1 cellular context compared by ENCODE assay signal in the genomic region with DNA sequence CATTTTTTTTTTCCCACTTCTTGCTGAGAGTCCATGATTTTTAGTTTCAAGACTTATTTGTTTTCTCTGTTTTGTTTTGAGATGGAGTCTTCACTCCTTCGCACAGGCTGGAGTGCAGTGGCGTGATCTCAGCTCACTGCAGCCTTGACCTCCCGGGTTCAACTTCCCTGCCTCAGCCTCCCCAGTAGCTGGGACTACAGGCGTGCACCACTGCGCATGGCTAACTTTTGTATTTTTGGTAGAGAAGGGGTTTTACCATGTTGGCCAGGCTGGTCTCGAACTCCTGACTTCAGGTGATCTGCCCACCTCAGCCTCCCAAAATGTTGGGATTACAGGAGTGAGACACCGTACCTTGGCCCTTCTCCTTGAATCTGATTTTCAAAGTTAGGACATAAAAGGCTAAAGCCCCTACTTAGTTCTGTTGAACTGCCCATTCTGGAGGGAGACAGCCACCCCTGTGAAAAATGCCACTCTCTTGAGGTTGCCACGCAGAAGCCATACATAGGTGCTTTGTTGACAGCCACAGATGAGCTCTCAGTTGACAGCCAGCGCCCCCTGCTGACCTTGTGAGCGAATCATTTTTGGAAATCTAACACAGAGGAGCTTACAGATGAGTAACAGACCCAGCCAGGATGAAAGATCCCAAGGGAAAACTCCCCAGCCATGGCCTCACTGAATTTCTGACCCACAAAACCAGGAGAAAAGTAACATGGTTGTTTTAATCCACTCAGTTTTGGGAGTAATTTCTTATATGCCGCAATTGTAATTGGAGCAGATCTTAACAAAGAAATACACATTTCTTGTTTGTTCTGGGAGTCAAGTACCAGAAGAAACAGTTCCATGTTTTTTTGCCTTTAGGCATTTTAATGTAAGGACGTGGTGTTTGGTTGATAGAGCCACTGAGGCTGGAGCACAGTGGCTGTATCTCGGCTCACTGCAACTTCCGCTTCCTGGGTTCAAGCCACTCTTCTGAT.
TF ChIP-seq lines count a peak whose summit lies in the region.

No MANE protein-coding gene starts in this region.

TF ChIP-seq in HEK293, 187 proteins besides CTCF, POLR2A, EP300 and RAD21 (continued from another document and continues in another):
- TF ChIP-seq ZNF561 (tag by site-specific recombination; IDR thresholded peaks at IDR 0.05; ENCODE audit: borderline replicate concordance) (peak; percentile 22; the same call in 1 of the 2 replicates), ZNF610 (tag by site-specific recombination; IDR thresholded peaks at IDR 0.05; ENCODE audit: borderline replicate concordance) (no peak), ZNF23 (tag by site-specific recombination; IDR thresholded peaks at IDR 0.05; ENCODE audit: borderline replicate concordance) (no peak), GLI4 (tag by site-specific recombination; IDR thresholded peaks at IDR 0.05) (no peak), ZNF24 (tag by site-specific recombination; IDR thresholded peaks at IDR 0.05) (no peak), GLI2 (tag by site-specific recombination; IDR thresholded peaks at IDR 0.05; ENCODE audit: borderline replicate concordance, low read depth) (no peak), ZBTB44 (tag by site-specific recombination; IDR thresholded peaks at IDR 0.05) (no peak), ZNF394 (tag by site-specific recombination; IDR thresholded peaks at IDR 0.05; ENCODE audit: borderline replicate concordance) (0 out of 2 replicates have a peak, but pooled peaks have one; percentile 22), ZNF660 (tag by site-specific recombination; IDR thresholded peaks at IDR 0.05) (peak; percentile 76), ZNF837 (tag by site-specific recombination; IDR thresholded peaks at IDR 0.05) (no peak), ZNF184 (tag by site-specific recombination; IDR thresholded peaks at IDR 0.05) (no peak), ZNF623 (tag by site-specific recombination; IDR thresholded peaks at IDR 0.05) (no peak), ZNF155 (tag by site-specific recombination; IDR thresholded peaks at IDR 0.05) (no peak), ZNF521 (tag by site-specific recombination; IDR thresholded peaks at IDR 0.05) (no peak), ZNF692 (tag by site-specific recombination; IDR thresholded peaks at IDR 0.05) (0 out of 2 replicates have a peak, but pooled peaks have one; percentile 30), ZNF391 (tag by site-specific recombination; IDR thresholded peaks at IDR 0.05; ENCODE audit: borderline replicate concordance, low read depth) (no peak), ZNF140 (tag by site-specific recombination; IDR thresholded peaks at IDR 0.05) (no peak), ZFP37 (tag by site-specific recombination; IDR thresholded peaks at IDR 0.05) (no peak), ZBTB49 (tag by site-specific recombination; IDR thresholded peaks at IDR 0.05; ENCODE audit: low read depth) (no peak), KLF8 (tag by site-specific recombination; IDR thresholded peaks at IDR 0.05) (no peak), ZNF2 (tag by site-specific recombination; IDR thresholded peaks at IDR 0.05) (0 out of 2 replicates have a peak, but pooled peaks have one; percentile 27), SP3 (tag by site-specific recombination; IDR thresholded peaks at IDR 0.05) (no peak), ZNF335 (tag by site-specific recombination; conservative IDR thresholded peaks at IDR 0.05) (peak; percentile 65), ZNF629 (tag by site-specific recombination; IDR thresholded peaks at IDR 0.05) (peak; percentile 10; the same call in 1 of the 2 replicates), ZNF670 (tag by site-specific recombination; IDR thresholded peaks at IDR 0.05; ENCODE audit: low read depth) (no peak), ZNF473 (tag by site-specific recombination; IDR thresholded peaks at IDR 0.05) (no peak), ZNF768 (tag by site-specific recombination; IDR thresholded peaks at IDR 0.05) (no peak), PRDM1 (tag by site-specific recombination; IDR thresholded peaks at IDR 0.05) (no peak), ZNF654 (tag by site-specific recombination; IDR thresholded peaks at IDR 0.05; ENCODE audit: low read depth) (peak; percentile 97), ZNF354C (tag by site-specific recombination; IDR thresholded peaks at IDR 0.05; ENCODE audit: borderline replicate concordance, low read depth) (no peak), ZNF544 (tag by site-specific recombination; IDR thresholded peaks at IDR 0.05) (no peak), ZSCAN30 (tag by site-specific recombination; IDR thresholded peaks at IDR 0.05) (0 out of 2 replicates have a peak, but pooled peaks have one; percentile 47)
- TF ChIP-seq, protein P1, sequence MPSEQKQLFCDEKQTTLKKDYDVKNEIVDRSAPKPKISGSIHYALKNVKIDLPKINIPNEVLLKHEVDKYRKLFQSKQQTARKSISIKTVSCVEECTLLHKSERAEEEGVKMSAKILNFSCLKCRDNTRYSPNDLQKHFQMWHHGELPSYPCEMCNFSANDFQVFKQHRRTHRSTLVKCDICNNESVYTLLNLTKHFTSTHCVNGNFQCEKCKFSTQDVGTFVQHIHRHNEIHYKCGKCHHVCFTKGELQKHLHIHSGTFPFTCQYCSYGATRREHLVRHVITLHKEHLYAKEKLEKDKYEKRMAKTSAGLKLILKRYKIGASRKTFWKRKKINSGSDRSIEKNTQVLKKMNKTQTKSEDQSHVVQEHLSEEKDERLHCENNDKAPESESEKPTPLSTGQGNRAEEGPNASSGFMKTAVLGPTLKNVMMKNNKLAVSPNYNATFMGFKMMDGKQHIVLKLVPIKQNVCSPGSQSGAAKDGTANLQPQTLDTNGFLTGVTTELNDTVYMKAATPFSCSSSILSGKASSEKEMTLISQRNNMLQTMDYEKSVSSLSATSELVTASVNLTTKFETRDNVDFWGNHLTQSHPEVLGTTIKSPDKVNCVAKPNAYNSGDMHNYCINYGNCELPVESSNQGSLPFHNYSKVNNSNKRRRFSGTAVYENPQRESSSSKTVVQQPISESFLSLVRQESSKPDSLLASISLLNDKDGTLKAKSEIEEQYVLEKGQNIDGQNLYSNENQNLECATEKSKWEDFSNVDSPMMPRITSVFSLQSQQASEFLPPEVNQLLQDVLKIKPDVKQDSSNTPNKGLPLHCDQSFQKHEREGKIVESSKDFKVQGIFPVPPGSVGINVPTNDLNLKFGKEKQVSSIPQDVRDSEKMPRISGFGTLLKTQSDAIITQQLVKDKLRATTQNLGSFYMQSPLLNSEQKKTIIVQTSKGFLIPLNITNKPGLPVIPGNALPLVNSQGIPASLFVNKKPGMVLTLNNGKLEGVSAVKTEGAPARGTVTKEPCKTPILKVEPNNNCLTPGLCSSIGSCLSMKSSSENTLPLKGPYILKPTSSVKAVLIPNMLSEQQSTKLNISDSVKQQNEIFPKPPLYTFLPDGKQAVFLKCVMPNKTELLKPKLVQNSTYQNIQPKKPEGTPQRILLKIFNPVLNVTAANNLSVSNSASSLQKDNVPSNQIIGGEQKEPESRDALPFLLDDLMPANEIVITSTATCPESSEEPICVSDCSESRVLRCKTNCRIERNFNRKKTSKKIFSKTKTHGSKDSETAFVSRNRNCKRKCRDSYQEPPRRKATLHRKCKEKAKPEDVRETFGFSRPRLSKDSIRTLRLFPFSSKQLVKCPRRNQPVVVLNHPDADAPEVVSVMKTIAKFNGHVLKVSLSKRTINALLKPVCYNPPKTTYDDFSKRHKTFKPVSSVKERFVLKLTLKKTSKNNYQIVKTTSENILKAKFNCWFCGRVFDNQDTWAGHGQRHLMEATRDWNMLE (tag by site-specific recombination; conservative IDR thresholded peaks at IDR 0.05; ENCODE audit: low read depth) = no peak
- TF ChIP-seq, protein P2, sequence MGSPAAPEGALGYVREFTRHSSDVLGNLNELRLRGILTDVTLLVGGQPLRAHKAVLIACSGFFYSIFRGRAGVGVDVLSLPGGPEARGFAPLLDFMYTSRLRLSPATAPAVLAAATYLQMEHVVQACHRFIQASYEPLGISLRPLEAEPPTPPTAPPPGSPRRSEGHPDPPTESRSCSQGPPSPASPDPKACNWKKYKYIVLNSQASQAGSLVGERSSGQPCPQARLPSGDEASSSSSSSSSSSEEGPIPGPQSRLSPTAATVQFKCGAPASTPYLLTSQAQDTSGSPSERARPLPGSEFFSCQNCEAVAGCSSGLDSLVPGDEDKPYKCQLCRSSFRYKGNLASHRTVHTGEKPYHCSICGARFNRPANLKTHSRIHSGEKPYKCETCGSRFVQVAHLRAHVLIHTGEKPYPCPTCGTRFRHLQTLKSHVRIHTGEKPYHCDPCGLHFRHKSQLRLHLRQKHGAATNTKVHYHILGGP (tag by site-specific recombination; IDR thresholded peaks at IDR 0.05) = no peak
- TF ChIP-seq, protein P3, sequence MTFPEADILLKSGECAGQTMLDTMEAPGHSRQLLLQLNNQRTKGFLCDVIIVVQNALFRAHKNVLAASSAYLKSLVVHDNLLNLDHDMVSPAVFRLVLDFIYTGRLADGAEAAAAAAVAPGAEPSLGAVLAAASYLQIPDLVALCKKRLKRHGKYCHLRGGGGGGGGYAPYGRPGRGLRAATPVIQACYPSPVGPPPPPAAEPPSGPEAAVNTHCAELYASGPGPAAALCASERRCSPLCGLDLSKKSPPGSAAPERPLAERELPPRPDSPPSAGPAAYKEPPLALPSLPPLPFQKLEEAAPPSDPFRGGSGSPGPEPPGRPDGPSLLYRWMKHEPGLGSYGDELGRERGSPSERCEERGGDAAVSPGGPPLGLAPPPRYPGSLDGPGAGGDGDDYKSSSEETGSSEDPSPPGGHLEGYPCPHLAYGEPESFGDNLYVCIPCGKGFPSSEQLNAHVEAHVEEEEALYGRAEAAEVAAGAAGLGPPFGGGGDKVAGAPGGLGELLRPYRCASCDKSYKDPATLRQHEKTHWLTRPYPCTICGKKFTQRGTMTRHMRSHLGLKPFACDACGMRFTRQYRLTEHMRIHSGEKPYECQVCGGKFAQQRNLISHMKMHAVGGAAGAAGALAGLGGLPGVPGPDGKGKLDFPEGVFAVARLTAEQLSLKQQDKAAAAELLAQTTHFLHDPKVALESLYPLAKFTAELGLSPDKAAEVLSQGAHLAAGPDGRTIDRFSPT (tag by site-specific recombination; IDR thresholded peaks at IDR 0.05) = 0 out of 2 replicates have a peak, but pooled peaks have one; percentile 32
- TF ChIP-seq, protein P4, sequence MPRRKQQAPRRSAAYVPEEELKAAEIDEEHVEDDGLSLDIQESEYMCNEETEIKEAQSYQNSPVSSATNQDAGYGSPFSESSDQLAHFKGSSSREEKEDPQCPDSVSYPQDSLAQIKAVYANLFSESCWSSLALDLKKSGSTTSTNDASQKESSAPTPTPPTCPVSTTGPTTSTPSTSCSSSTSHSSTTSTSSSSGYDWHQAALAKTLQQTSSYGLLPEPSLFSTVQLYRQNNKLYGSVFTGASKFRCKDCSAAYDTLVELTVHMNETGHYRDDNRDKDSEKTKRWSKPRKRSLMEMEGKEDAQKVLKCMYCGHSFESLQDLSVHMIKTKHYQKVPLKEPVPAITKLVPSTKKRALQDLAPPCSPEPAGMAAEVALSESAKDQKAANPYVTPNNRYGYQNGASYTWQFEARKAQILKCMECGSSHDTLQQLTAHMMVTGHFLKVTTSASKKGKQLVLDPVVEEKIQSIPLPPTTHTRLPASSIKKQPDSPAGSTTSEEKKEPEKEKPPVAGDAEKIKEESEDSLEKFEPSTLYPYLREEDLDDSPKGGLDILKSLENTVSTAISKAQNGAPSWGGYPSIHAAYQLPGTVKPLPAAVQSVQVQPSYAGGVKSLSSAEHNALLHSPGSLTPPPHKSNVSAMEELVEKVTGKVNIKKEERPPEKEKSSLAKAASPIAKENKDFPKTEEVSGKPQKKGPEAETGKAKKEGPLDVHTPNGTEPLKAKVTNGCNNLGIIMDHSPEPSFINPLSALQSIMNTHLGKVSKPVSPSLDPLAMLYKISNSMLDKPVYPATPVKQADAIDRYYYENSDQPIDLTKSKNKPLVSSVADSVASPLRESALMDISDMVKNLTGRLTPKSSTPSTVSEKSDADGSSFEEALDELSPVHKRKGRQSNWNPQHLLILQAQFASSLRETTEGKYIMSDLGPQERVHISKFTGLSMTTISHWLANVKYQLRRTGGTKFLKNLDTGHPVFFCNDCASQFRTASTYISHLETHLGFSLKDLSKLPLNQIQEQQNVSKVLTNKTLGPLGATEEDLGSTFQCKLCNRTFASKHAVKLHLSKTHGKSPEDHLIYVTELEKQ (tag by site-specific recombination; IDR thresholded peaks at IDR 0.05; ENCODE audit: borderline replicate concordance) = no peak
